In genomic region chrX:85003655-85004244, GRCh38 we compare ENCODE assay signal across 8 cellular contexts. TPM values are rescaled to one million over a fixed set of nuclear protein-coding genes. Genes with fewer than 3 reads are reported as not detected.
DNase-seq lines count a peak whose midpoint lies in the region; ATAC-seq, FAIRE-seq and TF ChIP-seq lines count a peak whose summit lies in the region.

Gene APOOL, plus strand, starts transcription at chrX:85003877. Its CDS starts 36 bp downstream, at chrX:85003913.

- peak; percentile 79 for DNase-seq in GM06990 (ENCODE audit: extremely low read depth, insufficient read length)
- peak; percentile 94 for DNase-seq in NCI-H1092 treated with DMSO at 0.1 percent for 48 hours (lab: John Stamatoyannopoulos, UW)
- DNase-seq in SKM-1 treated with dmso at 0.1 percent for 144 hours (lab: John Stamatoyannopoulos, UW; ENCODE audit: unreplicated experiment): peak; percentile 74
- peak; percentile 90 for DNase-seq in Right ventricle myocardium superior
- peak; percentile 79 to 91 (median 88) for DNase-seq in pancreas
- DNase-seq in tibial artery: peak; percentile 87 to 91

- peak within 1 kb of the TSS; percentile 65 for H3K4me3 ChIP-seq in GM06990 (replicated peaks; ENCODE audit: low read depth, low read length)
- peak within 1 kb of the TSS; percentile 19 to 54 (median 42) for H3K4me3 ChIP-seq in pancreas
- peak within 1 kb of the TSS; percentile 66 to 72 for H3K4me3 ChIP-seq in tibial artery

- peaks cover under 1% of the 10 kb centered on the region for H3K36me3 Mint-ChIP-seq in activated naive CD8-positive, alpha-beta T cell

- peak; percentile 97 for ATAC-seq in HG02588 (IDR thresholded peaks at IDR 0.05; ENCODE audit: unreplicated experiment)
- ATAC-seq in Right ventricle myocardium superior (ENCODE audit: poor library complexity): peak; percentile 100
- ATAC-seq in pancreas: peak; percentile 98 to 100 (median 100)

- H3K27me3 Mint-ChIP-seq in activated naive CD8-positive, alpha-beta T cell: no peaks in the 10 kb centered on the region

- intact Hi-C loops in Right ventricle myocardium superior (cut with DNase I) (no loop called here), pancreas (cut with DNase I) (no loop called here), tibial artery (cut with DNase I; ENCODE audit: low total_unique reads) (no loop called here)

- H3K4me3 Mint-ChIP-seq in activated naive CD8-positive, alpha-beta T cell: peak within 1 kb of the TSS; percentile 90

- H3K4me1 ChIP-seq in pancreas: peaks cover 0 to 6% (median 0%) of the 10 kb centered on the region in 3 donors
- H3K4me1 ChIP-seq in tibial artery: peaks cover 0 to 21% (median 3%) of the 10 kb centered on the region in 4 donors

- no peaks in the 10 kb centered on the region for H3K9me3 Mint-ChIP-seq in activated naive CD8-positive, alpha-beta T cell (ENCODE audit: low read depth)

- H3K27me3 ChIP-seq in GM06990 (replicated peaks; ENCODE audit: control insufficient read depth, insufficient read depth, low read length) (no peaks in the 10 kb centered on the region), pancreas (peaks cover 0 to 7% (median 2%) of the 10 kb centered on the region in 4 donors), tibial artery (no peaks in the 10 kb centered on the region)

- H3K36me3 ChIP-seq in GM06990 (ENCODE audit: control insufficient read depth, insufficient read depth, low read length) (no peaks in the 10 kb centered on the region), pancreas (no peaks in the 10 kb centered on the region), tibial artery (no peaks in the 10 kb centered on the region)

- 0 to 36% methylated on average over 24 of the region's 24 CpGs for whole genome bisulfite sequencing in pancreas, 2 donors

- peak; percentile 56 for FAIRE-seq in pancreas (lab: Jason Lieb, UNC)

- no peaks in the 10 kb centered on the region for H3K9me3 ChIP-seq in pancreas
- H3K9me3 ChIP-seq in tibial artery: no peaks in the 10 kb centered on the region

- H3K27ac ChIP-seq in pancreas (peak within 1 kb of the TSS; percentile 14 to 68 (median 66)), tibial artery (peak within 1 kb of the TSS; percentile 69)

- no peak for TF ChIP-seq CTCF in GM06990 (IDR thresholded peaks at IDR 0.05; ENCODE audit: insufficient read depth, low read length, poor library complexity, severe bottlenecking)
- TF ChIP-seq CTCF in pancreas (IDR thresholded peaks at IDR 0.05): no peak
- no peak for TF ChIP-seq CTCF in tibial artery (IDR thresholded peaks at IDR 0.05)

- peak within 1 kb of the TSS; percentile 75 for H3K27ac Mint-ChIP-seq in activated naive CD8-positive, alpha-beta T cell

- peaks cover 25% of the 10 kb centered on the region for H3K4me1 Mint-ChIP-seq in activated naive CD8-positive, alpha-beta T cell (ENCODE audit: low read depth)

RNA-seq across cellular contexts. Expression of gene APOOL, which starts in this region (rescaled TPM):
- 50.1 TPM for total RNA-seq in Right ventricle myocardium superior
- 10 to 100 TPM in 4 of 6 donors, 1 to 10 TPM in 2; 6.9 to 13.7 (median 10.9) TPM for total RNA-seq in pancreas
- 1 to 10 TPM; 2.7 to 3.4 TPM for polyA plus RNA-seq in pancreas

Comparison
In these comparisons a context has a peak if more than half of its experiments do, and no peak if none do; other contexts are left out.
1. Peak in every context shown above with its lines: DNase-seq, ATAC-seq, H3K4me3 ChIP-seq and H3K27ac ChIP-seq.